ENCODE assay signal across 9 cellular contexts in genomic region chr19:44582581-44583265, GRCh38. TPM values are rescaled to one million over a fixed set of nuclear protein-coding genes. Genes with fewer than 3 reads are reported as not detected.
DNase-seq lines count a peak whose midpoint lies in the region; ATAC-seq, FAIRE-seq and TF ChIP-seq lines count a peak whose summit lies in the region.
"Had no signal": no experiment of that assay in that cellular context is flagged by ENCODE, and none has a peak within 500 bp of the region (broad histone marks: within the 10 kb centered on the region; RNA-seq: fewer than 3 reads in every experiment).

No MANE protein-coding gene starts in this region.

- no peak for DNase-seq in D721Med (ENCODE audit: insufficient read length, low spot score)
- DNase-seq in HuH-7 (ENCODE audit: low spot score), result peak; percentile 59
- no peak for DNase-seq in astrocyte of the spinal cord (ENCODE audit: low read depth, low spot score)
- peak in 2 of 3 donors; percentile 59 to 73 for DNase-seq in mucosa of descending colon
- no peak for DNase-seq in SIG-M5 treated with dmso at 0.1 percent for 504 hours (lab: John Stamatoyannopoulos, UW; ENCODE audit: unreplicated experiment)
- no peak for DNase-seq in T-helper 1 cell

- H3K4me3 ChIP-seq in astrocyte of the spinal cord (ENCODE audit: low read depth, low read length) (no peak overlapping the region), mucosa of descending colon (no peak overlapping the region)

- peak; percentile 47 for TF ChIP-seq CTCF in D721Med (IDR thresholded peaks at IDR 0.05; ENCODE audit: insufficient read depth, missing control alignments)
- peak; percentile 70 for TF ChIP-seq CTCF in astrocyte of the spinal cord (IDR thresholded peaks at IDR 0.05; ENCODE audit: low read depth, low read length)
- TF ChIP-seq CTCF in mucosa of descending colon (IDR thresholded peaks at IDR 0.05), result peak; percentile 56

- no peaks in the 10 kb centered on the region for H3K9me3 ChIP-seq in mucosa of descending colon

- intact Hi-C loops in mucosa of descending colon (cut with DNase I, micrococcal nuclease), result no loop called here

- no peak for FAIRE-seq in D721Med (lab: Jason Lieb, UNC)

- in situ Hi-C loops in astrocyte of the spinal cord (cut with HindIII; ENCODE audit: low sequenced_read_pairs), result no loop called here

- H3K36me3 ChIP-seq in mucosa of descending colon (ENCODE audit: low read depth), result no peaks in the 10 kb centered on the region

- ATAC-seq in mucosa of descending colon, result peak; percentile 62
- no peak for ATAC-seq in HG02981 (IDR thresholded peaks at IDR 0.05; ENCODE audit: unreplicated experiment)
- ATAC-seq in GM21737 (IDR thresholded peaks at IDR 0.05; ENCODE audit: unreplicated experiment), result no peak

- H3K4me1 ChIP-seq in mucosa of descending colon (ENCODE audit: low read depth), result no peaks in the 10 kb centered on the region
- H3K4me1 ChIP-seq: parathyroid adenoma had no signal

RNA-seq across cellular contexts. Expression of gene IGSF23, which starts 30.6 kb away (rescaled TPM):
- total RNA-seq in mucosa of descending colon, result not detected

RNA-seq across cellular contexts. Expression of gene CEACAM20, which starts 53.2 kb away (rescaled TPM):
- total RNA-seq in mucosa of descending colon, result 1 to 10 TPM in 1 of 3 donors, under 1 TPM in 1, not detected in 1; 0.32 to 1.3 TPM

Comparison
In these comparisons a context has a peak if more than half of its experiments do, and no peak if none do; other contexts are left out.
1. DNase-seq: peak in HuH-7 (single experiment) and mucosa of descending colon (2 of 3); none in D721Med (single experiment), astrocyte of the spinal cord (single experiment), SIG-M5 treated with dmso at 0.1 percent for 504 hours (single experiment) and T-helper 1 cell (0 of 5).
2. Peak in every context shown above with its lines, with median percentiles within 50 percentile points of each other: CTCF ChIP-seq.